ENCODE assay signal across 1 cellular context in genomic region chr18:79068946-79069791, GRCh38.
TF ChIP-seq lines count a peak whose summit lies in the region.

Gene ATP9B, plus strand, starts transcription at chr18:79069394. Its CDS starts 17 bp downstream, at chr18:79069411.

TF ChIP-seq in K562, 482 proteins besides CTCF, POLR2A, EP300 and RAD21 (continued from another document and continues in another):
- TF ChIP-seq ZNF407 (IDR thresholded peaks at IDR 0.05; ENCODE audit: low read depth) (no peak), ZNF121 (CRISPR knock-in tag; conservative IDR thresholded peaks at IDR 0.05) (no peak), PTTG1 (tag; IDR thresholded peaks at IDR 0.05; ENCODE audit: low read depth) (no peak), ZFP30 (CRISPR knock-in tag; IDR thresholded peaks at IDR 0.05; ENCODE audit: borderline replicate concordance) (no peak), LCOR (CRISPR knock-in tag; IDR thresholded peaks at IDR 0.05) (peak; percentile 61; the same call in 1 of the 2 replicates), CTCFL (IDR thresholded peaks at IDR 0.05; ENCODE audit: borderline replicate concordance, insufficient read depth, low read depth, low read length, poor library complexity, severe bottlenecking) (peak; percentile 9), GMEB1 (CRISPR knock-in tag; IDR thresholded peaks at IDR 0.05) (peak; percentile 72), SMARCE1 (IDR thresholded peaks at IDR 0.05) (no peak), RFX7 (CRISPR knock-in tag; IDR thresholded peaks at IDR 0.05) (no peak), DEAF1 (CRISPR knock-in tag; IDR thresholded peaks at IDR 0.05) (no peak), HMGN3 (IDR thresholded peaks at IDR 0.05; ENCODE audit: borderline replicate concordance, extremely low read depth, insufficient read length, low read depth, low read length) (peak; percentile 18), YBX1 (IDR thresholded peaks at IDR 0.05) (no peak), RHOXF2B (CRISPR knock-in tag; conservative IDR thresholded peaks at IDR 0.05) (no peak), GABPB2 (CRISPR knock-in tag; conservative IDR thresholded peaks at IDR 0.05) (no peak), TCF3 (CRISPR knock-in tag; IDR thresholded peaks at IDR 0.05) (no peak), ZBTB11 (CRISPR knock-in tag; IDR thresholded peaks at IDR 0.05) (0 out of 6 replicates have a peak, but pooled peaks of 1 of the 3 experiments have one; percentile 33), ZNF124 (CRISPR knock-in tag; IDR thresholded peaks at IDR 0.05) (no peak), TGIF2 (CRISPR knock-in tag; IDR thresholded peaks at IDR 0.05) (no peak), ZNF589 (CRISPR knock-in tag; IDR thresholded peaks at IDR 0.05; ENCODE audit: low read depth) (0 out of 2 replicates have a peak, but pooled peaks have one; percentile 62), ELF1 (tag; IDR thresholded peaks at IDR 0.05) (peak; percentile 53; the same call in 1 of the 2 replicates), TBL1XR1 (IDR thresholded peaks at IDR 0.05; ENCODE audit: low read length in 2 of 2) (peak in 1 of 2 experiments; percentile 74; a peak in 2 of 4 replicates), SUPT5H (IDR thresholded peaks at IDR 0.05) (peak; percentile 58), CHAMP1 (IDR thresholded peaks at IDR 0.05) (no peak), FOSL1 (tag; conservative IDR thresholded peaks at IDR 0.05) (peak; percentile 61; the same call in 1 of the 2 replicates), ZNF395 (CRISPR knock-in tag; IDR thresholded peaks at IDR 0.05) (peak; percentile 38; the same call in 1 of the 2 replicates), ZNF12 (CRISPR knock-in tag; IDR thresholded peaks at IDR 0.05) (no peak), NUFIP1 (IDR thresholded peaks at IDR 0.05; ENCODE audit: partially characterized antibody) (no peak), POLR2B (IDR thresholded peaks at IDR 0.05; ENCODE audit: low read depth, partially characterized antibody) (peak; percentile 40), ZFX (CRISPR knock-in tag; IDR thresholded peaks at IDR 0.05) (peak; percentile 96), PRMT5 (CRISPR knock-in tag; IDR thresholded peaks at IDR 0.05) (no peak), POLR3A (IDR thresholded peaks at IDR 0.05; ENCODE audit: borderline replicate concordance, extremely low read depth, insufficient read depth, insufficient read length) (no peak), KLF13 (tag; IDR thresholded peaks at IDR 0.05; ENCODE audit: borderline replicate concordance, low read depth) (0 out of 2 replicates have a peak, but pooled peaks have one; percentile 28), PML (IDR thresholded peaks at IDR 0.05; ENCODE audit: low read length) (no peak), SAFB (IDR thresholded peaks at IDR 0.05; ENCODE audit: borderline replicate concordance, low read depth, low read length) (no peak), SNAPC5 (CRISPR knock-in tag; IDR thresholded peaks at IDR 0.05) (no peak), SPI1 (IDR thresholded peaks at IDR 0.05; ENCODE audit: borderline replicate concordance, low read depth, low read length) (no peak), ZKSCAN3 (CRISPR knock-in tag; IDR thresholded peaks at IDR 0.05) (no peak), HDAC3 (IDR thresholded peaks at IDR 0.05; ENCODE audit: borderline replicate concordance, partially characterized antibody) (no peak)
